8 cellular contexts compared by ENCODE assay signal in the genomic region with DNA sequence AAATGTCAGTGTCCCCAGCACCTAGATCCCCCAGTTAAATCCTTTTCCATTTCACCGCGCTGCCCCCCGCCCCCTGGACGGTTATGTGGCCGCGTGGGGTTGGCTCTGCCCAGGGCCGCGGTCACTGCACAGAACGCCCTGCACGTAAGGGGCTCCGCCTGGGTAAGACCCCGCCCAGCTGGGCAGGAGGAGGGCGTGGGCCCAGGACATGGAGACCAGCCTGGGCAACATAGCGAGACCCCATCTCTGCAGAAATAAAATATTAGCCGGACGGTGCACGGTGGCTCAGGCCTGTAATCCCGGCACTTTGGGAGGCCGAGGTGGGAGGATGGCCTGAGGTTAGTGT. TPM values are rescaled to one million over a fixed set of nuclear protein-coding genes. Genes with fewer than 3 reads are reported as not detected.
A peak's percentile ranks its signal among the peaks of the same experiment; 100 is the strongest.
DNase-seq lines count a peak whose midpoint lies in the region; TF ChIP-seq lines count a peak whose summit lies in the region.

No MANE protein-coding gene starts in this region.

- peaks cover 25% of the 10 kb centered on the region for H3K4me1 ChIP-seq in OCI-LY1 (ENCODE audit: insufficient read depth, low read length, severe bottlenecking)

- H3K9me2 ChIP-seq in OCI-LY1 (ENCODE audit: low read depth, low read length), result no peaks in the 10 kb centered on the region

- peaks cover 9% of the 10 kb centered on the region for H3K79me2 ChIP-seq in OCI-LY1 (ENCODE audit: insufficient read depth, low read length)

- no peaks in the 10 kb centered on the region for H3K27me3 Mint-ChIP-seq in mesothelial cell of epicardium (ENCODE audit: low read depth)

- 0 out of 2 replicates have a peak, but pooled peaks cover 2% of the 10 kb centered on the region for H3F3A ChIP-seq in OCI-LY1 (ENCODE audit: insufficient read depth, low read length)

- no peaks in the 10 kb centered on the region for H3K9me3 ChIP-seq in OCI-LY1 (ENCODE audit: low read length)

- TF ChIP-seq CTCF in 22Rv1 (IDR thresholded peaks at IDR 0.05) (no peak), GM13977 (IDR thresholded peaks at IDR 0.05; ENCODE audit: extremely low read depth, insufficient read depth, missing control alignments) (no peak), OCI-LY1 (IDR thresholded peaks at IDR 0.05; ENCODE audit: low read length) (no peak), mesothelial cell of epicardium (IDR thresholded peaks at IDR 0.05; ENCODE audit: unreplicated experiment) (no peak), GM10266 (IDR thresholded peaks at IDR 0.05; ENCODE audit: control insufficient read depth, insufficient read depth, low read depth, missing control alignments) (no peak)

- no peak overlapping the region for H2AFZ ChIP-seq in OCI-LY1 (ENCODE audit: low read length)

- peak overlapping the region; percentile 83 for H3K4me3 Mint-ChIP-seq in mesothelial cell of epicardium

- H3K36me3 Mint-ChIP-seq in mesothelial cell of epicardium, result peaks cover 3% of the 10 kb centered on the region

- peak overlapping the region; percentile 93 for H3K9ac ChIP-seq in OCI-LY1 (ENCODE audit: low read length)

- peaks cover 22% of the 10 kb centered on the region for H3K4me1 Mint-ChIP-seq in mesothelial cell of epicardium

- H3K4me2 ChIP-seq in OCI-LY1 (ENCODE audit: low read length), result peak overlapping the region; percentile 92

- H4K20me1 ChIP-seq in OCI-LY1 (ENCODE audit: insufficient read depth, low read length), result no peaks in the 10 kb centered on the region

- H3K4me3 ChIP-seq in OCI-LY1 (ENCODE audit: low read depth, low read length, poor library complexity, severe bottlenecking), result peak overlapping the region; percentile 96

- DNase-seq in GM13977 (ENCODE audit: low spot score) (peak; percentile 47), dermis blood vessel endothelial cell (peak; percentile 25), mesothelial cell of epicardium (ENCODE audit: low spot score in 2 of 2, unreplicated experiment in 2 of 2) (no peak), NCI-H524 treated with DMSO at 0.1 percent for 48 hours (lab: John Stamatoyannopoulos, UW) (no peak), GM10266 (ENCODE audit: extremely low spot score) (no peak), NCI-H2107 treated with DMSO at 0.1 percent for 48 hours (lab: John Stamatoyannopoulos, UW; ENCODE audit: unreplicated experiment) (no peak)

- H3K9me3 Mint-ChIP-seq in mesothelial cell of epicardium, result no peaks in the 10 kb centered on the region

- in situ Hi-C loops in GM13977 (cut with MboI; ENCODE audit: low pct_unique_long_range_greater_than_20kb, low sequenced_read_pairs, unreplicated experiment), result loop anchor here (10.0 kb wide), 1 partner anchor 166 kb away; no protein-coding TSS in a partner anchor

- H3K27ac Mint-ChIP-seq in mesothelial cell of epicardium, result peak overlapping the region; percentile 9

- peaks cover 46% of the 10 kb centered on the region for H3K36me3 ChIP-seq in OCI-LY1 (ENCODE audit: insufficient read depth, low read length)

- no peaks in the 10 kb centered on the region for H3K27me3 ChIP-seq in OCI-LY1 (ENCODE audit: insufficient read depth, low read length)

- H3K27ac ChIP-seq in 22Rv1 (peak overlapping the region; percentile 89), OCI-LY1 (ENCODE audit: low read depth, low read length, poor library complexity, severe bottlenecking) (peak overlapping the region; percentile 52)

RNA-seq across cellular contexts. Expression of a gene that starts 0.6 kb away (rescaled TPM):
- 12.2 and 27.7 TPM in 2 replicates for total RNA-seq in dermis blood vessel endothelial cell
- 15.3 to 16.3 TPM (median 15.6 TPM) in 3 replicates for total RNA-seq in mesothelial cell of epicardium

Comparison
In these comparisons a context has a peak if more than half of its experiments do, and no peak if none do; other contexts are left out.
1. DNase-seq: peak in GM13977 (single experiment) and dermis blood vessel endothelial cell (single experiment); none in mesothelial cell of epicardium (0 of 2), NCI-H524 treated with DMSO at 0.1 percent for 48 hours (single experiment), GM10266 (single experiment) and NCI-H2107 treated with DMSO at 0.1 percent for 48 hours (single experiment).